ENCODE assay signal across 1 cellular context in the genomic region with DNA sequence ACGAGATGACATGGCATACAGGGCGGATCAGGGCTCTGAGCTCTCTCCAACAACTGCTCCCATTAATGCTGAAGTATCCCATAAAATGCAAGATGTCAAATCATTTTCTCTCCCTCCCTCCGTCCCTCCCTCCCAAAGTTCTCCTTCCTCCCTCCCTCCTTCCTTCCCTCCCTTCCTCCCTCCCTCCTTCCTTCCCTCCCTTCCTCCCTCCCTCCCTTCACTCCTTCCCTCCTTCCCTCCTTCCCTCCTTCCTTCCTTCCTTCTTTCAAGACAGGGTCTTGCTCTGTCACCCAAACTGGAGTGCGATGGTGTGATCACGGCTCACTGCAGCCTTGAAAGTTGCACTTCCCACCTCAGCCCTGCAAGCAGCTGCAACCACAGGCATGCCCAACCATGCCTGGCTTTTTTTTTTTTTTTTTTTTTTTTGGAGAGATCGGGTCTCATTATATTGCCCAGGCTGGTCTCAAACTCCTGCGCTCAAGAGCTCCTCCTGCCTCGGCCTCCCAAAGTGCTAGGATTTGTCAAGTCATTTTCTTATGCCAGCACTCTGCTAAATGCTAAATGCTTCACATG.
A peak's percentile ranks its signal among the peaks of the same experiment; 100 is the strongest.
TF ChIP-seq lines count a peak whose summit lies in the region.

No MANE protein-coding gene starts in this region.

TF ChIP-seq in HEK293, 187 proteins besides CTCF, POLR2A, EP300 and RAD21 (continued from another document):
- TF ChIP-seq ZNF398 (tag by site-specific recombination; IDR thresholded peaks at IDR 0.05) (peak; percentile 66), SP2 (tag by site-specific recombination; IDR thresholded peaks at IDR 0.05) (0 out of 2 replicates have a peak, but pooled peaks have one; percentile 27), ZBTB20 (tag by site-specific recombination; IDR thresholded peaks at IDR 0.05) (no peak), ZBTB17 (tag by site-specific recombination; IDR thresholded peaks at IDR 0.05) (no peak)
